In the genomic region with DNA sequence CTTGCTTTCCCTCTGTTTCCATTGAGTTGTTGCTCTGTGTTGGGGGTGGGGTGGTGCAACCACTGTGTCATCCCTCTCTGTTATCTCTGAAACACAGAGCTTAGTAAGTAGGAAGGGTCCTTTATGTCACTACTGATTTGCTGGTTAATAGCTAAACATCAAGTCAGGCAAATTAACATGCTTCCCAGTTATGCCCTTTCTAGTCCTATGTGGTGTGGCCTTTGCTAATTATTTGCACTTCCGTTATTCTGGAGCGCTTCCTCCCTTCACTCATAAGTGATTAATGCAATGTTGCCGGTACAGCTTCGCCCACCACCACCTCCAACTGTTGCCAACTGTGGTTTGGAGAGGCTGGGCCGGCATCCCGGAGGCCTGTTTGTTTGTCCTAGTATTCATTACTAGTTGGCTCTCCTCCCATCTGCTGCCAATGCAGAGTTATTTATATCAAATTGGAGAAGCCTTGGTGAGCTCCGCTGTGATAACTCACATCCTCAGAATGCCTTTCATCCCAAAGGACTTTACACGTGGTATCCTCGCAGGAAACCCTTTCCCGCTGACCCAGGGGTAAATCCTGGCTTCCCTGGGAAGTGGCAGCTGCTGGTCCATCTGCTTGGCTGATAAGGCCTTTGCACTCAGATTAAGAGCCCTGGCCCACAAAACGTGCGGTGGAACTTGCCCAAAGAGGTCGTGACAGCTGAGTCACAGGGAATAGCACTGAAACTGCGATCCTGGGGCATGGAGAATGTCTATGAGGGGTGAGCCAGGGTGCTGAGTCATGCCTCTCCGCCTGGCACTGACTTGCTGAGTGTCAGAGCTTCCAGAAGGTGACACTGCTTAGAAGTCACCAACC, we compare ENCODE assay signal across 1 cellular context.
TF ChIP-seq lines count a peak whose summit lies in the region.

No MANE protein-coding gene starts in this region.

TF ChIP-seq in HepG2, 621 proteins besides CTCF, POLR2A, EP300 and RAD21 (continued from another document and continues in another):
- TF ChIP-seq SCMH1 (CRISPR knock-in tag; IDR thresholded peaks at IDR 0.05; ENCODE audit: borderline replicate concordance) (no peak), NFE2L2 (IDR thresholded peaks at IDR 0.05; ENCODE audit: low read length) (peak; percentile 94), GFI1 (CRISPR knock-in tag; IDR thresholded peaks at IDR 0.05; ENCODE audit: borderline replicate concordance) (no peak), CC2D1A (CRISPR knock-in tag; IDR thresholded peaks at IDR 0.05) (no peak), RAD51 (IDR thresholded peaks at IDR 0.05; ENCODE audit: borderline replicate concordance) (no peak), MED1 (CRISPR knock-in tag; IDR thresholded peaks at IDR 0.05) (peak; percentile 48; the same call in 1 of the 2 replicates), RXRB (CRISPR knock-in tag; IDR thresholded peaks at IDR 0.05; ENCODE audit: borderline replicate concordance) (no peak), ZNF569 (CRISPR knock-in tag; IDR thresholded peaks at IDR 0.05; ENCODE audit: borderline replicate concordance) (no peak), ZBTB20 (CRISPR knock-in tag; IDR thresholded peaks at IDR 0.05; ENCODE audit: borderline replicate concordance, low read depth) (0 out of 2 replicates have a peak, but pooled peaks have one; percentile 31), ZNF556 (CRISPR knock-in tag; IDR thresholded peaks at IDR 0.05; ENCODE audit: borderline replicate concordance) (no peak), ELF3 (CRISPR knock-in tag; IDR thresholded peaks at IDR 0.05) (no peak), ZNF12 (CRISPR knock-in tag; IDR thresholded peaks at IDR 0.05) (peak; percentile 10; the same call in 1 of the 2 replicates), PHF5A (CRISPR knock-in tag; IDR thresholded peaks at IDR 0.05; ENCODE audit: low read depth, unreplicated experiment) (no peak), ZNF350 (CRISPR knock-in tag; IDR thresholded peaks at IDR 0.05; ENCODE audit: borderline replicate concordance, low read depth) (no peak), ZSCAN20 (CRISPR knock-in tag; IDR thresholded peaks at IDR 0.05; ENCODE audit: borderline replicate concordance) (no peak), KLF11 (CRISPR knock-in tag; IDR thresholded peaks at IDR 0.05) (no peak), IKZF1 (IDR thresholded peaks at IDR 0.05) (no peak), GZF1 (CRISPR knock-in tag; IDR thresholded peaks at IDR 0.05) (no peak), ZNF331 (CRISPR knock-in tag; IDR thresholded peaks at IDR 0.05) (no peak), IRF2 (CRISPR knock-in tag; IDR thresholded peaks at IDR 0.05) (no peak), RARA (CRISPR knock-in tag; IDR thresholded peaks at IDR 0.05) (peak; percentile 37; the same call in 1 of the 2 replicates), MAFF (IDR thresholded peaks at IDR 0.05; ENCODE audit: low read depth, low read length) (peak; percentile 82), BRD4 (CRISPR knock-in tag; IDR thresholded peaks at IDR 0.05) (peak; percentile 71)
- TF ChIP-seq, protein P1, sequence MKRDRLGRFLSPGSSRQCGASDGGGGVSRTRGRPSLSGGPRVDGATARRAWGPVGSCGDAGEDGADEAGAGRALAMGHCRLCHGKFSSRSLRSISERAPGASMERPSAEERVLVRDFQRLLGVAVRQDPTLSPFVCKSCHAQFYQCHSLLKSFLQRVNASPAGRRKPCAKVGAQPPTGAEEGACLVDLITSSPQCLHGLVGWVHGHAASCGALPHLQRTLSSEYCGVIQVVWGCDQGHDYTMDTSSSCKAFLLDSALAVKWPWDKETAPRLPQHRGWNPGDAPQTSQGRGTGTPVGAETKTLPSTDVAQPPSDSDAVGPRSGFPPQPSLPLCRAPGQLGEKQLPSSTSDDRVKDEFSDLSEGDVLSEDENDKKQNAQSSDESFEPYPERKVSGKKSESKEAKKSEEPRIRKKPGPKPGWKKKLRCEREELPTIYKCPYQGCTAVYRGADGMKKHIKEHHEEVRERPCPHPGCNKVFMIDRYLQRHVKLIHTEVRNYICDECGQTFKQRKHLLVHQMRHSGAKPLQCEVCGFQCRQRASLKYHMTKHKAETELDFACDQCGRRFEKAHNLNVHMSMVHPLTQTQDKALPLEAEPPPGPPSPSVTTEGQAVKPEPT (CRISPR knock-in tag; IDR thresholded peaks at IDR 0.05; ENCODE audit: low read depth) = no peak
- TF ChIP-seq, protein P2, sequence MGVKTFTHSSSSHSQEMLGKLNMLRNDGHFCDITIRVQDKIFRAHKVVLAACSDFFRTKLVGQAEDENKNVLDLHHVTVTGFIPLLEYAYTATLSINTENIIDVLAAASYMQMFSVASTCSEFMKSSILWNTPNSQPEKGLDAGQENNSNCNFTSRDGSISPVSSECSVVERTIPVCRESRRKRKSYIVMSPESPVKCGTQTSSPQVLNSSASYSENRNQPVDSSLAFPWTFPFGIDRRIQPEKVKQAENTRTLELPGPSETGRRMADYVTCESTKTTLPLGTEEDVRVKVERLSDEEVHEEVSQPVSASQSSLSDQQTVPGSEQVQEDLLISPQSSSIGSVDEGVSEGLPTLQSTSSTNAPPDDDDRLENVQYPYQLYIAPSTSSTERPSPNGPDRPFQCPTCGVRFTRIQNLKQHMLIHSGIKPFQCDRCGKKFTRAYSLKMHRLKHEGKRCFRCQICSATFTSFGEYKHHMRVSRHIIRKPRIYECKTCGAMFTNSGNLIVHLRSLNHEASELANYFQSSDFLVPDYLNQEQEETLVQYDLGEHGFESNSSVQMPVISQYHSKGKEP (CRISPR knock-in tag; IDR thresholded peaks at IDR 0.05) = no peak
- TF ChIP-seq, protein P3, sequence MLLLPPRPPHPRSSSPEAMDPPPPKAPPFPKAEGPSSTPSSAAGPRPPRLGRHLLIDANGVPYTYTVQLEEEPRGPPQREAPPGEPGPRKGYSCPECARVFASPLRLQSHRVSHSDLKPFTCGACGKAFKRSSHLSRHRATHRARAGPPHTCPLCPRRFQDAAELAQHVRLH (CRISPR knock-in tag; IDR thresholded peaks at IDR 0.05; ENCODE audit: borderline replicate concordance, low read depth) = no peak
- TF ChIP-seq, protein P4, sequence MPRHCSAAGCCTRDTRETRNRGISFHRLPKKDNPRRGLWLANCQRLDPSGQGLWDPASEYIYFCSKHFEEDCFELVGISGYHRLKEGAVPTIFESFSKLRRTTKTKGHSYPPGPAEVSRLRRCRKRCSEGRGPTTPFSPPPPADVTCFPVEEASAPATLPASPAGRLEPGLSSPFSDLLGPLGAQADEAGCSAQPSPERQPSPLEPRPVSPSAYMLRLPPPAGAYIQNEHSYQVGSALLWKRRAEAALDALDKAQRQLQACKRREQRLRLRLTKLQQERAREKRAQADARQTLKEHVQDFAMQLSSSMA (CRISPR knock-in tag; IDR thresholded peaks at IDR 0.05) = no peak
- TF ChIP-seq, protein P5, sequence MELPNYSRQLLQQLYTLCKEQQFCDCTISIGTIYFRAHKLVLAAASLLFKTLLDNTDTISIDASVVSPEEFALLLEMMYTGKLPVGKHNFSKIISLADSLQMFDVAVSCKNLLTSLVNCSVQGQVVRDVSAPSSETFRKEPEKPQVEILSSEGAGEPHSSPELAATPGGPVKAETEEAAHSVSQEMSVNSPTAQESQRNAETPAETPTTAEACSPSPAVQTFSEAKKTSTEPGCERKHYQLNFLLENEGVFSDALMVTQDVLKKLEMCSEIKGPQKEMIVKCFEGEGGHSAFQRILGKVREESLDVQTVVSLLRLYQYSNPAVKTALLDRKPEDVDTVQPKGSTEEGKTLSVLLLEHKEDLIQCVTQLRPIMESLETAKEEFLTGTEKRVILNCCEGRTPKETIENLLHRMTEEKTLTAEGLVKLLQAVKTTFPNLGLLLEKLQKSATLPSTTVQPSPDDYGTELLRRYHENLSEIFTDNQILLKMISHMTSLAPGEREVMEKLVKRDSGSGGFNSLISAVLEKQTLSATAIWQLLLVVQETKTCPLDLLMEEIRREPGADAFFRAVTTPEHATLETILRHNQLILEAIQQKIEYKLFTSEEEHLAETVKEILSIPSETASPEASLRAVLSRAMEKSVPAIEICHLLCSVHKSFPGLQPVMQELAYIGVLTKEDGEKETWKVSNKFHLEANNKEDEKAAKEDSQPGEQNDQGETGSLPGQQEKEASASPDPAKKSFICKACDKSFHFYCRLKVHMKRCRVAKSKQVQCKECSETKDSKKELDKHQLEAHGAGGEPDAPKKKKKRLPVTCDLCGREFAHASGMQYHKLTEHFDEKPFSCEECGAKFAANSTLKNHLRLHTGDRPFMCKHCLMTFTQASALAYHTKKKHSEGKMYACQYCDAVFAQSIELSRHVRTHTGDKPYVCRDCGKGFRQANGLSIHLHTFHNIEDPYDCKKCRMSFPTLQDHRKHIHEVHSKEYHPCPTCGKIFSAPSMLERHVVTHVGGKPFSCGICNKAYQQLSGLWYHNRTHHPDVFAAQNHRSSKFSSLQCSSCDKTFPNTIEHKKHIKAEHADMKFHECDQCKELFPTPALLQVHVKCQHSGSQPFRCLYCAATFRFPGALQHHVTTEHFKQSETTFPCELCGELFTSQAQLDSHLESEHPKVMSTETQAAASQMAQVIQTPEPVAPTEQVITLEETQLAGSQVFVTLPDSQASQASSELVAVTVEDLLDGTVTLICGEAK (IDR thresholded peaks at IDR 0.05) = no peak
- TF ChIP-seq, protein P5 (CRISPR knock-in tag; IDR thresholded peaks at IDR 0.05) = no peak
- TF ChIP-seq, protein P6, sequence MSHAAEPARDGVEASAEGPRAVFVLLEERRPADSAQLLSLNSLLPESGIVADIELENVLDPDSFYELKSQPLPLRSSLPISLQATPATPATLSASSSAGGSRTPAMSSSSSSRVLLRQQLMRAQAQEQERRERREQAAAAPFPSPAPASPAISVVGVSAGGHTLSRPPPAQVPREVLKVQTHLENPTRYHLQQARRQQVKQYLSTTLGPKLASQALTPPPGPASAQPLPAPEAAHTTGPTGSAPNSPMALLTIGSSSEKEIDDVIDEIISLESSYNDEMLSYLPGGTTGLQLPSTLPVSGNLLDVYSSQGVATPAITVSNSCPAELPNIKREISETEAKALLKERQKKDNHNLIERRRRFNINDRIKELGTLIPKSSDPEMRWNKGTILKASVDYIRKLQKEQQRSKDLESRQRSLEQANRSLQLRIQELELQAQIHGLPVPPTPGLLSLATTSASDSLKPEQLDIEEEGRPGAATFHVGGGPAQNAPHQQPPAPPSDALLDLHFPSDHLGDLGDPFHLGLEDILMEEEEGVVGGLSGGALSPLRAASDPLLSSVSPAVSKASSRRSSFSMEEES (CRISPR knock-in tag; IDR thresholded peaks at IDR 0.05) = no peak
- TF ChIP-seq, protein P7, sequence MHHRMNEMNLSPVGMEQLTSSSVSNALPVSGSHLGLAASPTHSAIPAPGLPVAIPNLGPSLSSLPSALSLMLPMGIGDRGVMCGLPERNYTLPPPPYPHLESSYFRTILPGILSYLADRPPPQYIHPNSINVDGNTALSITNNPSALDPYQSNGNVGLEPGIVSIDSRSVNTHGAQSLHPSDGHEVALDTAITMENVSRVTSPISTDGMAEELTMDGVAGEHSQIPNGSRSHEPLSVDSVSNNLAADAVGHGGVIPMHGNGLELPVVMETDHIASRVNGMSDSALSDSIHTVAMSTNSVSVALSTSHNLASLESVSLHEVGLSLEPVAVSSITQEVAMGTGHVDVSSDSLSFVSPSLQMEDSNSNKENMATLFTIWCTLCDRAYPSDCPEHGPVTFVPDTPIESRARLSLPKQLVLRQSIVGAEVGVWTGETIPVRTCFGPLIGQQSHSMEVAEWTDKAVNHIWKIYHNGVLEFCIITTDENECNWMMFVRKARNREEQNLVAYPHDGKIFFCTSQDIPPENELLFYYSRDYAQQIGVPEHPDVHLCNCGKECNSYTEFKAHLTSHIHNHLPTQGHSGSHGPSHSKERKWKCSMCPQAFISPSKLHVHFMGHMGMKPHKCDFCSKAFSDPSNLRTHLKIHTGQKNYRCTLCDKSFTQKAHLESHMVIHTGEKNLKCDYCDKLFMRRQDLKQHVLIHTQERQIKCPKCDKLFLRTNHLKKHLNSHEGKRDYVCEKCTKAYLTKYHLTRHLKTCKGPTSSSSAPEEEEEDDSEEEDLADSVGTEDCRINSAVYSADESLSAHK (CRISPR knock-in tag; IDR thresholded peaks at IDR 0.05; ENCODE audit: borderline replicate concordance) = no peak
- TF ChIP-seq, protein P8, sequence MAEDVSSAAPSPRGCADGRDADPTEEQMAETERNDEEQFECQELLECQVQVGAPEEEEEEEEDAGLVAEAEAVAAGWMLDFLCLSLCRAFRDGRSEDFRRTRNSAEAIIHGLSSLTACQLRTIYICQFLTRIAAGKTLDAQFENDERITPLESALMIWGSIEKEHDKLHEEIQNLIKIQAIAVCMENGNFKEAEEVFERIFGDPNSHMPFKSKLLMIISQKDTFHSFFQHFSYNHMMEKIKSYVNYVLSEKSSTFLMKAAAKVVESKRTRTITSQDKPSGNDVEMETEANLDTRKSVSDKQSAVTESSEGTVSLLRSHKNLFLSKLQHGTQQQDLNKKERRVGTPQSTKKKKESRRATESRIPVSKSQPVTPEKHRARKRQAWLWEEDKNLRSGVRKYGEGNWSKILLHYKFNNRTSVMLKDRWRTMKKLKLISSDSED (CRISPR knock-in tag; IDR thresholded peaks at IDR 0.05) = no peak
